ENCODE assay signal across 11 cellular contexts in genomic region chr10:73992899-73993788, GRCh38. TPM values are rescaled to one million over a fixed set of nuclear protein-coding genes. Genes with fewer than 3 reads are reported as not detected.
DNase-seq lines count a peak whose midpoint lies in the region; ATAC-seq and TF ChIP-seq lines count a peak whose summit lies in the region.
"Had no signal": no experiment of that assay in that cellular context is flagged by ENCODE, and none has a peak within 500 bp of the region (broad histone marks: within the 10 kb centered on the region; RNA-seq: fewer than 3 reads in every experiment).

No MANE protein-coding gene starts in this region.

- no peak overlapping the region for H3K14ac ChIP-seq in mesenchymal stem cell (ENCODE audit: low read length in 2 of 2)

- H3K23ac ChIP-seq in mesenchymal stem cell (ENCODE audit: low read length in 2 of 2): no peak overlapping the region

- no peak overlapping the region for H2AK5ac ChIP-seq in mesenchymal stem cell (ENCODE audit: low read length, severe bottlenecking)

- H3K9me3 ChIP-seq in CD8-positive, alpha-beta T cell (ENCODE audit: low read length): no peaks in the 10 kb centered on the region
- H3K9me3 ChIP-seq in HEK293 (ENCODE audit: control insufficient read depth, insufficient read depth, low read depth, low read length): no peaks in the 10 kb centered on the region
- no peaks in the 10 kb centered on the region for H3K9me3 ChIP-seq in mesenchymal stem cell (ENCODE audit: control insufficient read depth, low read length)
- H3K9me3 ChIP-seq in left lung: no peaks in the 10 kb centered on the region

- peak overlapping the region in 1 of 2 experiments; percentile 45 for H2BK12ac ChIP-seq in mesenchymal stem cell (ENCODE audit: low read length in 2 of 2)

- H3K4me2 ChIP-seq in mesenchymal stem cell (ENCODE audit: low read length, poor library complexity, severe bottlenecking): no peak overlapping the region

- H3K27ac Mint-ChIP-seq in CD8-positive, alpha-beta T cell: peak overlapping the region; percentile 1
- H3K27ac Mint-ChIP-seq in activated CD8-positive, alpha-beta T cell treated with anti-CD3 and anti-CD28 coated beads, Interleukin-2, amount 10 ng/mL, durations not matched to agents 7 days and 5 days: peak overlapping the region; percentile 23

- no peak overlapping the region for H2BK120ac ChIP-seq in mesenchymal stem cell (ENCODE audit: low read depth, low read length)

- H4K91ac ChIP-seq in mesenchymal stem cell (ENCODE audit: low read length): no peak overlapping the region

- H3K27me3 Mint-ChIP-seq in CD8-positive, alpha-beta T cell (ENCODE audit: low read depth): no peaks in the 10 kb centered on the region
- peaks cover 5% of the 10 kb centered on the region for H3K27me3 Mint-ChIP-seq in activated CD8-positive, alpha-beta T cell treated with anti-CD3 and anti-CD28 coated beads, Interleukin-2, amount 10 ng/mL, durations not matched to agents 7 days and 5 days (ENCODE audit: low read depth)

- no peak overlapping the region for H3K9ac ChIP-seq in mesenchymal stem cell (ENCODE audit: low read length)

- H3K36me3 Mint-ChIP-seq in CD8-positive, alpha-beta T cell: peaks cover 5% of the 10 kb centered on the region
- H3K36me3 Mint-ChIP-seq in activated CD8-positive, alpha-beta T cell treated with anti-CD3 and anti-CD28 coated beads, Interleukin-2, amount 10 ng/mL, durations not matched to agents 7 days and 5 days (ENCODE audit: low read depth): peaks cover 1% of the 10 kb centered on the region
- H3K36me3 Mint-ChIP-seq: activated naive CD8-positive, alpha-beta T cell treated with anti-CD3 and anti-CD28 coated beads, Interleukin-2, amount 10 ng/mL, durations not matched to agents 7 days and 5 days had no signal

- no peaks in the 10 kb centered on the region for H3K79me1 ChIP-seq in mesenchymal stem cell (replicated peaks; ENCODE audit: low read length, poor library complexity, severe bottlenecking)

- H3K27me3 ChIP-seq in CD8-positive, alpha-beta T cell (ENCODE audit: insufficient read depth, low read length): no peaks in the 10 kb centered on the region
- H3K27me3 ChIP-seq in mesenchymal stem cell (ENCODE audit: control insufficient read depth in 1 of 2, insufficient read depth in 1 of 2, low read length in 2 of 2): no peaks in the 10 kb centered on the region
- H3K27me3 ChIP-seq in left lung: no peaks in the 10 kb centered on the region

- H3K4me3 Mint-ChIP-seq in CD8-positive, alpha-beta T cell: no peak overlapping the region
- no peak overlapping the region for H3K4me3 Mint-ChIP-seq in activated CD8-positive, alpha-beta T cell treated with anti-CD3 and anti-CD28 coated beads, Interleukin-2, amount 10 ng/mL, durations not matched to agents 7 days and 5 days

- intact Hi-C loops in CD8-positive, alpha-beta T cell (cut with DNase I, micrococcal nuclease): loop anchor here in 1 of 2 experiments (5.0 kb wide), 1 partner anchor 36 kb away; no protein-coding TSS in a partner anchor
- intact Hi-C loops in left lung (cut with DNase I): no loop called here
- intact Hi-C loops in posterior cingulate gyrus (cut with DNase I): no loop called here

- CTCF ChIA-PET in CD8-positive, alpha-beta T cell (lab: Charles Lee): interaction anchor here (1.0 to 2.7 kb wide), 3 partner anchors 36 to 113 kb away, joined by 5 to 16 read pairs (median 6); no protein-coding TSS in a partner anchor
- CTCF ChIA-PET in HEK293 (lab: Yijun Ruan, JAX): interaction anchor here (1.0 to 2.0 kb wide), 3 partner anchors 33 to 107 kb away, joined by 3 to 6 read pairs (median 4); no protein-coding TSS in a partner anchor
- CTCF ChIA-PET in activated CD8-positive, alpha-beta T cell treated with anti-CD3 and anti-CD28 coated beads, Interleukin-2, amount 10 ng/mL, durations not matched to agents 7 days and 5 days (lab: Charles Lee): interaction anchor here (0.7 to 3.0 kb wide), 7 partner anchors 19 to 220 kb away, joined by 3 to 18 read pairs (median 7); no protein-coding TSS in a partner anchor

- no peak for TF ChIP-seq CTCF in CD8-positive, alpha-beta T cell (IDR thresholded peaks at IDR 0.05)
- TF ChIP-seq CTCF in HEK293 (tag by site-specific recombination; IDR thresholded peaks at IDR 0.05) (no peak), left lung (IDR thresholded peaks at IDR 0.05) (no peak)

- no peak for DNase-seq in CD8-positive, alpha-beta T cell
- DNase-seq in activated CD8-positive, alpha-beta T cell treated with anti-CD3 and anti-CD28 coated beads, Interleukin-2, amount 10 ng/mL, durations not matched to agents 7 days and 5 days: no peak
- peak; percentile 45 for DNase-seq in mesenchymal stem cell
- no peak for DNase-seq in occipital lobe (lab: John Stamatoyannopoulos, UW)
- no peak for DNase-seq in left lung
- DNase-seq in posterior cingulate gyrus: no peak
- DNase-seq: activated naive CD8-positive, alpha-beta T cell treated with anti-CD3 and anti-CD28 coated beads, Interleukin-2, amount 10 ng/mL, durations not matched to agents 7 days and 5 days; DND-41; NCI-H2171 had no signal

- no peak overlapping the region for H4K8ac ChIP-seq in mesenchymal stem cell (ENCODE audit: low read length)

- H2BK15ac ChIP-seq in mesenchymal stem cell (ENCODE audit: low read depth, poor library complexity, severe bottlenecking): no peak overlapping the region

- H3K9me3 Mint-ChIP-seq in CD8-positive, alpha-beta T cell: no peaks in the 10 kb centered on the region
- H3K9me3 Mint-ChIP-seq in activated CD8-positive, alpha-beta T cell treated with anti-CD3 and anti-CD28 coated beads, Interleukin-2, amount 10 ng/mL, durations not matched to agents 7 days and 5 days (ENCODE audit: insufficient read depth): no peaks in the 10 kb centered on the region

- peaks cover 35% of the 10 kb centered on the region for H3K4me1 Mint-ChIP-seq in CD8-positive, alpha-beta T cell (ENCODE audit: low read depth)
- peaks cover 55% of the 10 kb centered on the region for H3K4me1 Mint-ChIP-seq in activated CD8-positive, alpha-beta T cell treated with anti-CD3 and anti-CD28 coated beads, Interleukin-2, amount 10 ng/mL, durations not matched to agents 7 days and 5 days (ENCODE audit: low read depth)

- H2BK5ac ChIP-seq in mesenchymal stem cell (ENCODE audit: low read depth, low read length, poor library complexity, severe bottlenecking): no peak overlapping the region

- no peak overlapping the region for H3K18ac ChIP-seq in mesenchymal stem cell (ENCODE audit: low read depth in 1 of 2, low read length in 2 of 2)

- no peaks in the 10 kb centered on the region for H3K36me3 ChIP-seq in CD8-positive, alpha-beta T cell (ENCODE audit: insufficient read depth, low read length)
- H3K36me3 ChIP-seq in HEK293 (ENCODE audit: control insufficient read depth in 2 of 2, insufficient read depth in 1 of 2, low read length in 2 of 2): no peaks in the 10 kb centered on the region
- no peaks in the 10 kb centered on the region for H3K36me3 ChIP-seq in mesenchymal stem cell (ENCODE audit: control insufficient read depth in 1 of 2, insufficient read depth in 2 of 2, low read depth in 1 of 2, low read length in 2 of 2)
- no peaks in the 10 kb centered on the region for H3K36me3 ChIP-seq in left lung

- POLR2A ChIA-PET in CD8-positive, alpha-beta T cell (lab: Charles Lee): interaction anchor here (0.5 to 0.6 kb wide), 2 partner anchors 25 to 28 kb away, joined by 3 read pairs; no protein-coding TSS in a partner anchor
- POLR2A ChIA-PET in HEK293 (lab: Yijun Ruan, JAX): no interaction called here
- POLR2A ChIA-PET in activated CD8-positive, alpha-beta T cell treated with anti-CD3 and anti-CD28 coated beads, Interleukin-2, amount 10 ng/mL, durations not matched to agents 7 days and 5 days (lab: Charles Lee): no interaction called here

- 74% methylated on average over 5 of the region's 6 CpGs for WGBS in mesenchymal stem cell

- ATAC-seq in CD8-positive, alpha-beta T cell: no peak
- no peak for ATAC-seq in activated CD8-positive, alpha-beta T cell treated with anti-CD3 and anti-CD28 coated beads, Interleukin-2, amount 10 ng/mL, durations not matched to agents 7 days and 5 days
- ATAC-seq in GM19023 (IDR thresholded peaks at IDR 0.05; ENCODE audit: unreplicated experiment) (no peak), left lung (no peak)

- H3K4me3 ChIP-seq in CD8-positive, alpha-beta T cell (ENCODE audit: low read depth, low read length): no peak overlapping the region
- no peak overlapping the region for H3K4me3 ChIP-seq in HEK293 (ENCODE audit: low read depth, low read length)
- H3K4me3 ChIP-seq in mesenchymal stem cell (ENCODE audit: insufficient read depth in 1 of 2, low read depth in 1 of 2, low read length in 2 of 2): no peak overlapping the region
- no peak overlapping the region for H3K4me3 ChIP-seq in left lung

- H2AFZ ChIP-seq in mesenchymal stem cell (ENCODE audit: low read depth, low read length): no peak overlapping the region

- peaks cover 22% of the 10 kb centered on the region for H3K4me1 ChIP-seq in CD8-positive, alpha-beta T cell (ENCODE audit: insufficient read depth, low read length)
- H3K4me1 ChIP-seq in HEK293 (ENCODE audit: control insufficient read depth, insufficient read depth, low read length) (no peaks in the 10 kb centered on the region), mesenchymal stem cell (ENCODE audit: control insufficient read depth, insufficient read depth, low read depth, low read length) (peaks cover 3% of the 10 kb centered on the region), left lung (peaks cover 0 to 34% of the 10 kb centered on the region in 2 donors)

- no peak overlapping the region for H3K4ac ChIP-seq in mesenchymal stem cell (ENCODE audit: low read depth in 1 of 2, low read length in 2 of 2)

- H3K27ac ChIP-seq in CD8-positive, alpha-beta T cell (ENCODE audit: low read depth, low read length): no peak overlapping the region
- H3K27ac ChIP-seq in HEK293 (ENCODE audit: extremely low read depth, low read depth, low read length): no peak overlapping the region
- no peak overlapping the region for H3K27ac ChIP-seq in mesenchymal stem cell (ENCODE audit: low read length, poor library complexity, severe bottlenecking)
- peak overlapping the region in 1 of 2 donors; percentile 84 for H3K27ac ChIP-seq in left lung

TF ChIP-seq in HEK293, 187 proteins besides CTCF, POLR2A, EP300 and RAD21 (continues in another document):
- peak; percentile 13; the same call in 1 of the 2 replicates for TF ChIP-seq PRDM1 (tag by site-specific recombination; IDR thresholded peaks at IDR 0.05)
- TF ChIP-seq ZFHX2 (tag by site-specific recombination; conservative IDR thresholded peaks at IDR 0.05): 0 out of 2 replicates have a peak, but pooled peaks have one; percentile 16

RNA-seq across cellular contexts. Expression of gene VCL, which starts 4.8 kb away (rescaled TPM):
- 1 to 10 TPM; 6.6 to 9.4 TPM for total RNA-seq in CD8-positive, alpha-beta T cell
- 10 to 100 TPM; 31.2 to 33.2 TPM for total RNA-seq in activated CD8-positive, alpha-beta T cell treated with anti-CD3 and anti-CD28 coated beads, Interleukin-2, amount 10 ng/mL, durations not matched to agents 7 days and 5 days
- polyA plus RNA-seq in mesenchymal stem cell (2013, experiment 1 of 2): 216 TPM
- 211 TPM for polyA plus RNA-seq in mesenchymal stem cell (2013, experiment 2 of 2)
- total RNA-seq in occipital lobe: 17.8 TPM
- total RNA-seq in left lung: 100 to 1,000 TPM; 179 to 195 TPM
